ENCODE assay signal across 24 cellular contexts in genomic region chr1:117313555-117313954, GRCh38.
"Had no signal": no experiment of that assay in that cellular context is flagged by ENCODE, and none has a peak within 500 bp of the region (broad histone marks: within the 10 kb centered on the region; RNA-seq: fewer than 3 reads in every experiment).

No MANE protein-coding gene starts in this region.

- H3K27ac Mint-ChIP-seq: dendritic cell treated with granulocyte-macrophage colony-stimulating factor and Interleukin-4, amounts not matched to agents 40 ng/mL and 50 ng/mL, for 4 days; effector memory CD8-positive, alpha-beta T cell; mesothelial cell of epicardium; naive B cell; naive thymus-derived CD8-positive, alpha-beta T cell had no signal

- H3K4me1 ChIP-seq: colonic mucosa, esophagus squamous epithelium, gastrocnemius medialis, heart right ventricle, left lung, lower lobe of right lung had no signal

- ATAC-seq: effector memory CD8-positive, alpha-beta T cell; gastrocnemius medialis; heart right ventricle; left cardiac atrium; left lung; left ventricle myocardium superior; lower lobe of right lung; mucosa of descending colon; naive thymus-derived CD8-positive, alpha-beta T cell had no signal

- H3K9me3 Mint-ChIP-seq: dendritic cell treated with granulocyte-macrophage colony-stimulating factor and Interleukin-4, amounts not matched to agents 40 ng/mL and 50 ng/mL, for 4 days; effector memory CD8-positive, alpha-beta T cell had no signal

- H3K36me3 Mint-ChIP-seq: mesothelial cell of epicardium; naive B cell; naive thymus-derived CD8-positive, alpha-beta T cell had no signal

- DNase-seq: colonic mucosa; cortex of kidney; effector CD8-positive, alpha-beta T cell; effector memory CD8-positive, alpha-beta T cell; esophagus squamous epithelium; foreskin fibroblast; foreskin melanocyte; gastrocnemius medialis; head of caudate nucleus; heart right ventricle; hippocampal formation; left cardiac atrium; left lung; left ventricle myocardium superior; lower lobe of right lung; mesenchymal stem cell; mucosa of descending colon; naive B cell; naive thymus-derived CD8-positive, alpha-beta T cell had no signal

- H3K4me3 ChIP-seq: colonic mucosa, esophagus squamous epithelium, gastrocnemius medialis, heart right ventricle, left lung, lower lobe of right lung, mucosa of descending colon had no signal

- H3K27ac ChIP-seq: colonic mucosa, esophagus squamous epithelium, gastrocnemius medialis, heart right ventricle, left lung, lower lobe of right lung had no signal

- H3K27me3 ChIP-seq: colonic mucosa, esophagus squamous epithelium, gastrocnemius medialis, heart right ventricle, left lung had no signal

- H3K27me3 Mint-ChIP-seq: dendritic cell treated with granulocyte-macrophage colony-stimulating factor and Interleukin-4, amounts not matched to agents 40 ng/mL and 50 ng/mL, for 4 days had no signal

- H3K9me3 ChIP-seq: colonic mucosa, esophagus squamous epithelium, gastrocnemius medialis, left lung, lower lobe of right lung, mucosa of descending colon had no signal

- H3K36me3 ChIP-seq: colonic mucosa, esophagus squamous epithelium, gastrocnemius medialis, heart right ventricle, left lung, lower lobe of right lung had no signal

- H3K4me3 Mint-ChIP-seq: dendritic cell treated with granulocyte-macrophage colony-stimulating factor and Interleukin-4, amounts not matched to agents 40 ng/mL and 50 ng/mL, for 4 days; effector memory CD8-positive, alpha-beta T cell; mesothelial cell of epicardium; naive B cell; naive thymus-derived CD8-positive, alpha-beta T cell had no signal

- H3K4me1 Mint-ChIP-seq: mesothelial cell of epicardium, naive B cell had no signal

- FAIRE-seq: endothelial cell of umbilical vein, islet of Langerhans, keratinocyte had no signal
